In the genomic region with DNA sequence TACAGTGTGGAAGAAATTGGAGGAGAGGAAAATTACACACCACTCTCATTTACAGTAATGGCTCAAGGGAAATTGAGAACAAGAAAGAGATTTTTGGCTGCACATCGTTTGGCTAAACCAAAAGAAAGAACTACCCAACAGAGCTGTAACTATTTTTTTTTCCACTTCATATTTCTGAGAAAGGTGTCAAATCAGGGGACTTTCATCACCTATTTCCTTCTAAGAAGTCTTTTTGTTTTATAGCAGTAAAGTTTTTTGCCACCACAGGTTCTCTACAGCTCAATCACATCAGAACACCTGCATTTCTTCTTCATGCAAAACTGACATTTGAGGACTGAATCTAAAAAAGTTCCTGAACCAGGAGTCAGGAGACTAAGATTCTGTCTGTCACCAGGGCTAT, we compare ENCODE assay signal across 17 cellular contexts. TPM values are rescaled to one million over a fixed set of nuclear protein-coding genes. Genes with fewer than 3 reads are reported as not detected.
DNase-seq lines count a peak whose midpoint lies in the region; ATAC-seq lines count a peak whose summit lies in the region.
"Had no signal": no experiment of that assay in that cellular context is flagged by ENCODE, and none has a peak within 500 bp of the region (broad histone marks: within the 10 kb centered on the region; RNA-seq: fewer than 3 reads in every experiment).

No MANE protein-coding gene starts in this region.

- intact Hi-C loops in activated CD4-positive, alpha-beta memory T cell treated with anti-CD3 and anti-CD28 coated beads for 36 hours (cut with micrococcal nuclease): no loop called here

- H3K4me1 Mint-ChIP-seq in activated T-cell treated with anti-CD3 and anti-CD28 coated beads, Interleukin-2, amount 50 U/mL, for 4 hours (ENCODE audit: low read depth): peaks cover 46% of the 10 kb centered on the region
- peaks cover 58 to 83% (median 74%) of the 10 kb centered on the region in 3 donors for H3K4me1 Mint-ChIP-seq in CD8-positive, alpha-beta memory T cell
- H3K4me1 Mint-ChIP-seq in activated CD4-positive, alpha-beta memory T cell treated with anti-CD3 and anti-CD28 coated beads for 36 hours (ENCODE audit: low read depth): peaks cover 43% of the 10 kb centered on the region
- H3K4me1 Mint-ChIP-seq in effector memory CD8-positive, alpha-beta T cell (ENCODE audit: low read depth in 2 of 2): peaks cover 8 to 35% of the 10 kb centered on the region in 2 donors

- H3K27ac Mint-ChIP-seq in CD8-positive, alpha-beta memory T cell: peak overlapping the region; percentile 74 to 93 (median 79)
- peak overlapping the region; percentile 66 for H3K27ac Mint-ChIP-seq in activated CD4-positive, alpha-beta memory T cell treated with anti-CD3 and anti-CD28 coated beads for 36 hours
- peak overlapping the region; percentile 21 to 92 for H3K27ac Mint-ChIP-seq in effector memory CD8-positive, alpha-beta T cell

- H3K4me3 ChIP-seq in CD8-positive, alpha-beta memory T cell (ENCODE audit: low read length): no peak overlapping the region

- CTCF ChIA-PET in CD8-positive, alpha-beta memory T cell (lab: Charles Lee): interaction anchor here (1.4 to 6.8 kb wide), 3 partner anchors 22 to 30 kb away, joined by 4 to 39 read pairs (median 5); no protein-coding TSS in a partner anchor
- CTCF ChIA-PET in activated CD4-positive, alpha-beta memory T cell treated with anti-CD3 and anti-CD28 coated beads for 36 hours (lab: Charles Lee): interaction anchor here (0.6 to 3.6 kb wide), 4 partner anchors 29 to 145 kb away, joined by 3 to 19 read pairs (median 4); no protein-coding TSS in a partner anchor

- no peaks in the 10 kb centered on the region for H3K9me3 ChIP-seq in CD8-positive, alpha-beta memory T cell (ENCODE audit: low read length)

- H3K36me3 ChIP-seq in CD8-positive, alpha-beta memory T cell (ENCODE audit: insufficient read depth, low read length): no peaks in the 10 kb centered on the region

- no peaks in the 10 kb centered on the region for H3K27me3 Mint-ChIP-seq in activated T-cell treated with anti-CD3 and anti-CD28 coated beads, Interleukin-2, amount 50 U/mL, for 4 hours (ENCODE audit: low read depth)
- no peaks in the 10 kb centered on the region for H3K27me3 Mint-ChIP-seq in CD8-positive, alpha-beta memory T cell
- H3K27me3 Mint-ChIP-seq in activated CD4-positive, alpha-beta memory T cell treated with anti-CD3 and anti-CD28 coated beads for 36 hours: no peaks in the 10 kb centered on the region
- H3K27me3 Mint-ChIP-seq in effector memory CD8-positive, alpha-beta T cell: no peaks in the 10 kb centered on the region

- ATAC-seq in activated T-cell treated with anti-CD3 and anti-CD28 coated beads, Interleukin-2, amount 50 U/mL, for 4 hours: no peak
- peak; percentile 66 for ATAC-seq in effector memory CD8-positive, alpha-beta T cell (replicated peaks)

- POLR2A ChIA-PET in CD8-positive, alpha-beta memory T cell (lab: Charles Lee): interaction anchor here (0.6 kb wide), 1 partner anchor 22 kb away, joined by 3 read pairs; no protein-coding TSS in a partner anchor
- POLR2A ChIA-PET in activated CD4-positive, alpha-beta memory T cell treated with anti-CD3 and anti-CD28 coated beads for 36 hours (lab: Charles Lee): interaction anchor here (1.2 to 1.3 kb wide), 3 partner anchors 10 to 57 kb away, joined by 3 to 4 read pairs (median 3); no protein-coding TSS in a partner anchor

- H3K36me3 Mint-ChIP-seq in activated T-cell treated with anti-CD3 and anti-CD28 coated beads, Interleukin-2, amount 50 U/mL, for 4 hours (ENCODE audit: insufficient read depth): peaks cover 4% of the 10 kb centered on the region
- peaks cover 3 to 5% (median 3%) of the 10 kb centered on the region in 3 donors for H3K36me3 Mint-ChIP-seq in CD8-positive, alpha-beta memory T cell
- peaks cover 4% of the 10 kb centered on the region for H3K36me3 Mint-ChIP-seq in activated CD4-positive, alpha-beta memory T cell treated with anti-CD3 and anti-CD28 coated beads for 36 hours
- H3K36me3 Mint-ChIP-seq in effector memory CD8-positive, alpha-beta T cell (ENCODE audit: insufficient read depth): no peaks in the 10 kb centered on the region

- no peaks in the 10 kb centered on the region for H3K27me3 ChIP-seq in CD8-positive, alpha-beta memory T cell (ENCODE audit: insufficient read depth, low read length, poor library complexity, severe bottlenecking)

- H3K27ac ChIP-seq in CD8-positive, alpha-beta memory T cell (ENCODE audit: low read depth, low read length): no peak overlapping the region

- H3K4me1 ChIP-seq in CD8-positive, alpha-beta memory T cell (ENCODE audit: insufficient read depth, low read length): peaks cover 55% of the 10 kb centered on the region

- peak overlapping the region; percentile 26 for H3K4me3 Mint-ChIP-seq in activated T-cell treated with anti-CD3 and anti-CD28 coated beads, Interleukin-2, amount 50 U/mL, for 4 hours
- peak overlapping the region; percentile 40 to 68 (median 52) for H3K4me3 Mint-ChIP-seq in CD8-positive, alpha-beta memory T cell
- H3K4me3 Mint-ChIP-seq in activated CD4-positive, alpha-beta memory T cell treated with anti-CD3 and anti-CD28 coated beads for 36 hours: peak overlapping the region; percentile 12
- H3K4me3 Mint-ChIP-seq in effector memory CD8-positive, alpha-beta T cell: peak overlapping the region; percentile 15 to 39

- H3K9me3 Mint-ChIP-seq in activated T-cell treated with anti-CD3 and anti-CD28 coated beads, Interleukin-2, amount 50 U/mL, for 4 hours: no peaks in the 10 kb centered on the region
- no peaks in the 10 kb centered on the region for H3K9me3 Mint-ChIP-seq in CD8-positive, alpha-beta memory T cell
- H3K9me3 Mint-ChIP-seq in activated CD4-positive, alpha-beta memory T cell treated with anti-CD3 and anti-CD28 coated beads for 36 hours: no peaks in the 10 kb centered on the region
- no peaks in the 10 kb centered on the region for H3K9me3 Mint-ChIP-seq in effector memory CD8-positive, alpha-beta T cell

- no peak for DNase-seq in activated T-cell treated with anti-CD3 and anti-CD28 coated beads, Interleukin-2, amount 50 U/mL, for 4 hours
- no peak for DNase-seq in activated T-cell treated with anti-CD3 and anti-CD28 coated beads for 4 hours
- DNase-seq in CD8-positive, alpha-beta memory T cell: peak in 1 of 5 donors; percentile 32
- no peak for DNase-seq in activated CD4-positive, alpha-beta memory T cell treated with anti-CD3 and anti-CD28 coated beads for 36 hours
- no peak for DNase-seq in effector memory CD8-positive, alpha-beta T cell
- no peak for DNase-seq in NCI-H1436 treated with DMSO at 0.1 percent for 48 hours (lab: John Stamatoyannopoulos, UW)
- no peak for DNase-seq in cerebellum (ENCODE audit: low spot score)
- DNase-seq in A172 (ENCODE audit: low spot score): no peak
- DNase-seq: DMS 273 treated with DMSO at 0.1 percent for 48 hours, Karpas-422, MM.1S, NCI-H1105, NCI-H187 treated with DMSO at 0.1 percent for 48 hours, NCI-H2171, NCI-H446 treated with DMSO at 0.1 percent for 48 hours, NCI-H82, SIG-M5 had no signal

RNA-seq across cellular contexts. Expression of a gene that starts 57.5 kb away (rescaled TPM):
- 10 to 100 TPM in 2 of 3 donors, 1 to 10 TPM in 1; 7.4 to 21.9 (median 20.6) TPM for total RNA-seq in activated T-cell treated with anti-CD3 and anti-CD28 coated beads, Interleukin-2, amount 50 U/mL, for 4 hours
- total RNA-seq in CD8-positive, alpha-beta memory T cell: 10 to 100 TPM; 13.7 to 15.7 TPM
- 7.0 TPM for polyA plus RNA-seq in CD8-positive, alpha-beta memory T cell
- total RNA-seq in activated CD4-positive, alpha-beta memory T cell treated with anti-CD3 and anti-CD28 coated beads for 36 hours: 10 to 100 TPM; 12.0 to 12.3 TPM
- total RNA-seq in cerebellum: 0.73 TPM
- 0.05 and 1.9 TPM in 2 replicates for total RNA-seq in A172 (2014; rRNA removed; shearing (Covaris generic))
